Comparison of ENCODE assay signal across 22 cellular contexts in genomic region chr9:129581505-129581904, GRCh38. TPM values are rescaled to one million over a fixed set of nuclear protein-coding genes. Genes with fewer than 3 reads are reported as not detected.
DNase-seq lines count a peak whose midpoint lies in the region; ATAC-seq and TF ChIP-seq lines count a peak whose summit lies in the region.
"Had no signal": no experiment of that assay in that cellular context is flagged by ENCODE, and none has a peak within 500 bp of the region (broad histone marks: within the 10 kb centered on the region; RNA-seq: fewer than 3 reads in every experiment).

No MANE protein-coding gene starts in this region.

- WGBS in neuronal stem cell (ENCODE audit: extremely low coverage in 2 of 2, insufficient read length in 2 of 2, insufficient replicate concordance in 1 of 2), 2 donors = no CpG with 5 or more reads among the region's 2 CpGs

- peak overlapping the region; percentile 77 for H3K18ac ChIP-seq in neuronal stem cell (ENCODE audit: low read length)

- peaks cover 2% of the 10 kb centered on the region for H3K36me3 Mint-ChIP-seq in activated naive CD4-positive, alpha-beta T cell treated with anti-CD3 and anti-CD28 coated beads, Interleukin-2, amount 10 ng/mL, durations not matched to agents 7 days and 5 days
- H3K36me3 Mint-ChIP-seq in activated T-helper 17 cell treated with anti-CD3 and anti-CD28 coated beads, Interleukin-2, amount 50 U/mL, for 72 hours (ENCODE audit: low read depth) = no peaks in the 10 kb centered on the region
- H3K36me3 Mint-ChIP-seq: CD4-positive, alpha-beta memory T cell had no signal

- no peak overlapping the region for H3K4me2 ChIP-seq in neuronal stem cell (ENCODE audit: insufficient read depth, low read length, poor library complexity, severe bottlenecking)

- peak overlapping the region; percentile 38 for H3K27ac Mint-ChIP-seq in activated naive CD4-positive, alpha-beta T cell treated with anti-CD3 and anti-CD28 coated beads, Interleukin-2, amount 10 ng/mL, durations not matched to agents 7 days and 5 days
- no peak overlapping the region for H3K27ac Mint-ChIP-seq in activated T-helper 17 cell treated with anti-CD3 and anti-CD28 coated beads, Interleukin-2, amount 50 U/mL, for 72 hours
- H3K27ac Mint-ChIP-seq: HFFc6 had no signal

- no peak overlapping the region for H3K4ac ChIP-seq in neuronal stem cell (ENCODE audit: low read length)

- H3K9me3 ChIP-seq in HEK293 (ENCODE audit: control insufficient read depth, insufficient read depth, low read depth, low read length) (no peaks in the 10 kb centered on the region), neuronal stem cell (replicated peaks in 1 of 2; ENCODE audit: control insufficient read depth in 2 of 2, insufficient read depth in 1 of 2, low read depth in 1 of 2, low read length in 2 of 2) (peaks cover 3 to 4% of the 10 kb centered on the region in 2 donors)
- H3K9me3 ChIP-seq: SJSA1 had no signal

- H3K27ac ChIP-seq in HEK293 (ENCODE audit: extremely low read depth, low read depth, low read length) (no peak overlapping the region), neuronal stem cell (replicated peaks; ENCODE audit: low read length) (no peak overlapping the region)
- H3K27ac ChIP-seq: GM23248, SJSA1 had no signal

- no peaks in the 10 kb centered on the region for H3K4me1 ChIP-seq in HEK293 (ENCODE audit: control insufficient read depth, insufficient read depth, low read length)
- H3K4me1 ChIP-seq in neuronal stem cell (ENCODE audit: control insufficient read depth in 2 of 2, insufficient read depth in 1 of 2, low read depth in 1 of 2, low read length in 2 of 2) = peaks cover 5 to 7% of the 10 kb centered on the region in 2 donors

- H4K91ac ChIP-seq in neuronal stem cell (ENCODE audit: low read depth, low read length, poor library complexity) = no peak overlapping the region

- H3K14ac ChIP-seq in neuronal stem cell (ENCODE audit: low read length) = no peak overlapping the region

- H3K4me1 Mint-ChIP-seq in activated naive CD4-positive, alpha-beta T cell treated with anti-CD3 and anti-CD28 coated beads, Interleukin-2, amount 10 ng/mL, durations not matched to agents 7 days and 5 days = peaks cover 85% of the 10 kb centered on the region
- H3K4me1 Mint-ChIP-seq in activated T-helper 17 cell treated with anti-CD3 and anti-CD28 coated beads, Interleukin-2, amount 50 U/mL, for 72 hours = peaks cover 51% of the 10 kb centered on the region

- H2AK5ac ChIP-seq in neuronal stem cell (ENCODE audit: low read depth, low read length) = peak overlapping the region; percentile 49

- H3K23ac ChIP-seq in neuronal stem cell (ENCODE audit: low read depth, low read length, poor library complexity) = no peak overlapping the region

- H3K4me3 ChIP-seq in HEK293 (ENCODE audit: low read depth, low read length) (no peak overlapping the region), neuronal stem cell (ENCODE audit: low read length in 2 of 2) (no peak overlapping the region)
- H3K4me3 ChIP-seq: GM23248, SJSA1 had no signal

- H3K36me3 ChIP-seq in HEK293 (ENCODE audit: control insufficient read depth in 2 of 2, insufficient read depth in 1 of 2, low read length in 2 of 2) (no peaks in the 10 kb centered on the region), neuronal stem cell (replicated peaks in 1 of 2; ENCODE audit: control insufficient read depth in 2 of 2, insufficient read depth in 2 of 2, low read length in 2 of 2) (no peaks in the 10 kb centered on the region)
- H3K36me3 ChIP-seq: SJSA1 had no signal

- H2BK12ac ChIP-seq in neuronal stem cell (ENCODE audit: low read length) = peak overlapping the region; percentile 91

- no peak for TF ChIP-seq CTCF in HEK293 (tag by site-specific recombination; IDR thresholded peaks at IDR 0.05)

- H2BK5ac ChIP-seq in neuronal stem cell (ENCODE audit: low read length) = peak overlapping the region; percentile 62

- CTCF ChIA-PET in activated naive CD4-positive, alpha-beta T cell treated with anti-CD3 and anti-CD28 coated beads, Interleukin-2, amount 10 ng/mL, durations not matched to agents 7 days and 5 days (lab: Charles Lee) = interaction anchor here (0.6 to 1.1 kb wide), 3 partner anchors 14 to 442 kb away, joined by 3 to 5 read pairs (median 3); no protein-coding TSS in a partner anchor
- CTCF ChIA-PET in HEK293 (lab: Yijun Ruan, JAX) = interaction anchor here (1.0 to 1.2 kb wide), 2 partner anchors 19 to 413 kb away, joined by 3 to 4 read pairs; no protein-coding TSS in a partner anchor

- H3K4me3 Mint-ChIP-seq in activated naive CD4-positive, alpha-beta T cell treated with anti-CD3 and anti-CD28 coated beads, Interleukin-2, amount 10 ng/mL, durations not matched to agents 7 days and 5 days = no peak overlapping the region
- peak overlapping the region; percentile 36 for H3K4me3 Mint-ChIP-seq in activated T-helper 17 cell treated with anti-CD3 and anti-CD28 coated beads, Interleukin-2, amount 50 U/mL, for 72 hours
- H3K4me3 Mint-ChIP-seq: H9, HFFc6 had no signal

- no peaks in the 10 kb centered on the region for H3K79me1 ChIP-seq in neuronal stem cell (ENCODE audit: low read depth, low read length)

- peaks cover 1% of the 10 kb centered on the region for H3K9me3 Mint-ChIP-seq in activated naive CD4-positive, alpha-beta T cell treated with anti-CD3 and anti-CD28 coated beads, Interleukin-2, amount 10 ng/mL, durations not matched to agents 7 days and 5 days
- H3K9me3 Mint-ChIP-seq in activated T-helper 17 cell treated with anti-CD3 and anti-CD28 coated beads, Interleukin-2, amount 50 U/mL, for 72 hours = peaks cover 4% of the 10 kb centered on the region
- H3K9me3 Mint-ChIP-seq: CD4-positive, alpha-beta memory T cell; H9 had no signal

- H3K27me3 Mint-ChIP-seq in activated naive CD4-positive, alpha-beta T cell treated with anti-CD3 and anti-CD28 coated beads, Interleukin-2, amount 10 ng/mL, durations not matched to agents 7 days and 5 days = peaks cover 9% of the 10 kb centered on the region
- no peaks in the 10 kb centered on the region for H3K27me3 Mint-ChIP-seq in activated T-helper 17 cell treated with anti-CD3 and anti-CD28 coated beads, Interleukin-2, amount 50 U/mL, for 72 hours
- H3K27me3 Mint-ChIP-seq: CD4-positive, alpha-beta memory T cell had no signal

- H3K9ac ChIP-seq in neuronal stem cell (ENCODE audit: low read depth, low read length, poor library complexity) = no peak overlapping the region
- H3K9ac ChIP-seq: GM23248 had no signal

- no peak for DNase-seq in activated naive CD4-positive, alpha-beta T cell treated with anti-CD3 and anti-CD28 coated beads, Interleukin-2, amount 10 ng/mL, durations not matched to agents 7 days and 5 days
- no peak for DNase-seq in activated naive CD4-positive, alpha-beta T cell treated with anti-CD3 and anti-CD28 coated beads, Interleukin-2, amount 50 U/mL, for 16 hours
- DNase-seq in neuronal stem cell (ENCODE audit: low spot score) = no peak
- DNase-seq: C1 segment of cervical spinal cord; CD4-positive, alpha-beta memory T cell; COR-L47; GM23248; H9; HFFc6; KBM-7; NCI-H1092; NCI-H1417 treated with DMSO at 0.1 percent for 48 hours; NCI-H1694 treated with DMSO at 0.1 percent for 48 hours; NCI-H2081; NCI-H2227 treated with DMSO at 0.1 percent for 48 hours; NCI-H69; Right ventricle myocardium superior had no signal

- peak overlapping the region; percentile 77 for H2BK120ac ChIP-seq in neuronal stem cell (ENCODE audit: low read depth, low read length)

- H2AFZ ChIP-seq in neuronal stem cell (ENCODE audit: low read length) = peak overlapping the region; percentile 41
- H2AFZ ChIP-seq: GM23248 had no signal

- POLR2A ChIA-PET in HEK293 (lab: Yijun Ruan, JAX) = interaction anchor here (1.4 kb wide), 1 partner anchor 14 kb away, joined by 4 read pairs; no protein-coding TSS in a partner anchor

- H2BK15ac ChIP-seq in neuronal stem cell (ENCODE audit: low read length) = no peak overlapping the region

- no peak overlapping the region for H4K8ac ChIP-seq in neuronal stem cell (ENCODE audit: low read depth, low read length)

- no peaks in the 10 kb centered on the region for H3K27me3 ChIP-seq in neuronal stem cell (ENCODE audit: control insufficient read depth in 3 of 3, insufficient read depth in 3 of 3, low read depth in 1 of 3, low read length in 3 of 3)
- H3K27me3 ChIP-seq: SJSA1 had no signal

- ATAC-seq in activated T-helper 17 cell treated with anti-CD3 and anti-CD28 coated beads, Interleukin-2, amount 50 U/mL, for 72 hours (replicated peaks) = no peak
- ATAC-seq in GM18498 (IDR thresholded peaks at IDR 0.05; ENCODE audit: unreplicated experiment) = no peak
- no peak for ATAC-seq in HG03095 (IDR thresholded peaks at IDR 0.05; ENCODE audit: unreplicated experiment)

TF ChIP-seq in HEK293, 187 proteins besides CTCF, POLR2A, EP300 and RAD21:
- no peak for TF ChIP-seq ZNF114 (tag by site-specific recombination; IDR thresholded peaks at IDR 0.05)
- TF ChIP-seq SCRT1 (tag by site-specific recombination; IDR thresholded peaks at IDR 0.05; ENCODE audit: borderline replicate concordance) = 0 out of 2 replicates have a peak, but pooled peaks have one; percentile 53
- TF ChIP-seq SCRT2 (tag by site-specific recombination; IDR thresholded peaks at IDR 0.05) = peak; percentile 68
TF ChIP-seq in HEK293: peak in this region for 2.

RNA-seq across cellular contexts. Expression of gene C9orf50, which starts 39.4 kb away (rescaled TPM):
- not detected for total RNA-seq in activated T-helper 17 cell treated with anti-CD3 and anti-CD28 coated beads, Interleukin-2, amount 50 U/mL, for 72 hours
- 0.11 TPM for polyA plus RNA-seq in neuronal stem cell (2013, experiment 1 of 2)
- polyA plus RNA-seq in neuronal stem cell (2013, experiment 2 of 2) = 0.07 TPM
- total RNA-seq: CD4-positive, alpha-beta memory T cell; H9; Right ventricle myocardium superior; SJSA1 had no signal
- polyA plus RNA-seq: CD4-positive, alpha-beta memory T cell had no signal

RNA-seq across cellular contexts. Expression of gene NTMT1, which starts 44.5 kb away (rescaled TPM):
- 10 to 100 TPM; 27.2 to 61.1 TPM for total RNA-seq in activated T-helper 17 cell treated with anti-CD3 and anti-CD28 coated beads, Interleukin-2, amount 50 U/mL, for 72 hours
- 24.4 TPM for polyA plus RNA-seq in neuronal stem cell (2013, experiment 1 of 2)
- 22.5 TPM for polyA plus RNA-seq in neuronal stem cell (2013, experiment 2 of 2)
